Comparison of ENCODE assay signal across 8 cellular contexts in genomic region chr2:179751184-179751809, GRCh38.
DNase-seq lines count a peak whose midpoint lies in the region; ATAC-seq, FAIRE-seq and TF ChIP-seq lines count a peak whose summit lies in the region.

No MANE protein-coding gene starts in this region.

- no peaks in the 10 kb centered on the region for H3K9me3 Mint-ChIP-seq in activated T-helper 1 cell treated with anti-CD3 and anti-CD28 coated beads, Interleukin-12 subunit alpha, Interleukin-12 subunit beta, Interleukin-2, Interleukin-4 antibody, amounts not matched to agents 30 ng/mL and 10 ng/mL and 1 ng/mL, durations not matched to agents 14 hours and 24 hours and 36 hours

- ATAC-seq in mucosa of descending colon (no peak), HG02884 (IDR thresholded peaks at IDR 0.05; ENCODE audit: unreplicated experiment) (no peak), HG03135 (IDR thresholded peaks at IDR 0.05; ENCODE audit: unreplicated experiment) (no peak)

- intact Hi-C loops in mucosa of descending colon (cut with DNase I, micrococcal nuclease): no loop called here
- intact Hi-C loops in activated T-helper 1 cell treated with anti-CD3 and anti-CD28 coated beads, Interleukin-12 subunit alpha, Interleukin-12 subunit beta, Interleukin-2, Interleukin-4 antibody, amounts not matched to agents 30 ng/mL and 10 ng/mL and 1 ng/mL, durations not matched to agents 14 hours and 24 hours and 36 hours (cut with micrococcal nuclease): loop anchor here (1.0 kb wide), 4 partner anchors 329 to 955 kb away; no protein-coding TSS in a partner anchor

- DNase-seq in AG20443 (ENCODE audit: low spot score) (peak; percentile 43), GM19239 (ENCODE audit: insufficient read length, low spot score) (no peak), NCI-H2171 treated with DMSO at 0.1 percent for 48 hours (lab: John Stamatoyannopoulos, UW) (peak; percentile 63), cardiac fibroblast (ENCODE audit: low read depth in 2 of 2) (peak; percentile 57 to 61), mucosa of descending colon (no peak)
- DNase-seq in activated T-helper 1 cell treated with anti-CD3 and anti-CD28 coated beads, Interleukin-12 subunit alpha, Interleukin-12 subunit beta, Interleukin-2, Interleukin-4 antibody, amounts not matched to agents 30 ng/mL and 10 ng/mL and 1 ng/mL, durations not matched to agents 14 hours and 24 hours and 36 hours (ENCODE audit: low spot score): no peak

- TF ChIP-seq CTCF in cardiac fibroblast (IDR thresholded peaks at IDR 0.05; ENCODE audit: low read depth, low read length) (peak; percentile 48), mucosa of descending colon (IDR thresholded peaks at IDR 0.05) (peak; percentile 30)

- peaks cover 10% of the 10 kb centered on the region for H3K27me3 Mint-ChIP-seq in activated T-helper 1 cell treated with anti-CD3 and anti-CD28 coated beads, Interleukin-12 subunit alpha, Interleukin-12 subunit beta, Interleukin-2, Interleukin-4 antibody, amounts not matched to agents 30 ng/mL and 10 ng/mL and 1 ng/mL, durations not matched to agents 14 hours and 24 hours and 36 hours (ENCODE audit: insufficient read depth)

- peak; percentile 73 for FAIRE-seq in GM19239 (lab: Jason Lieb, UNC)

- no peak overlapping the region for H3K4me3 Mint-ChIP-seq in activated T-helper 1 cell treated with anti-CD3 and anti-CD28 coated beads, Interleukin-12 subunit alpha, Interleukin-12 subunit beta, Interleukin-2, Interleukin-4 antibody, amounts not matched to agents 30 ng/mL and 10 ng/mL and 1 ng/mL, durations not matched to agents 14 hours and 24 hours and 36 hours

- H3K36me3 Mint-ChIP-seq in activated T-helper 1 cell treated with anti-CD3 and anti-CD28 coated beads, Interleukin-12 subunit alpha, Interleukin-12 subunit beta, Interleukin-2, Interleukin-4 antibody, amounts not matched to agents 30 ng/mL and 10 ng/mL and 1 ng/mL, durations not matched to agents 14 hours and 24 hours and 36 hours (ENCODE audit: low read depth): no peaks in the 10 kb centered on the region

- H3K4me1 Mint-ChIP-seq in activated T-helper 1 cell treated with anti-CD3 and anti-CD28 coated beads, Interleukin-12 subunit alpha, Interleukin-12 subunit beta, Interleukin-2, Interleukin-4 antibody, amounts not matched to agents 30 ng/mL and 10 ng/mL and 1 ng/mL, durations not matched to agents 14 hours and 24 hours and 36 hours (ENCODE audit: low read depth): no peaks in the 10 kb centered on the region

- no peak overlapping the region for H3K27ac Mint-ChIP-seq in activated T-helper 1 cell treated with anti-CD3 and anti-CD28 coated beads, Interleukin-12 subunit alpha, Interleukin-12 subunit beta, Interleukin-2, Interleukin-4 antibody, amounts not matched to agents 30 ng/mL and 10 ng/mL and 1 ng/mL, durations not matched to agents 14 hours and 24 hours and 36 hours

- no peaks in the 10 kb centered on the region for H3K9me3 ChIP-seq in mucosa of descending colon

- no peaks in the 10 kb centered on the region for H3K36me3 ChIP-seq in mucosa of descending colon (ENCODE audit: low read depth)

- H3K4me3 ChIP-seq in cardiac fibroblast (replicated peaks in 1 of 2; ENCODE audit: low read depth in 2 of 2, low read length in 2 of 2): no peak overlapping the region
- no peak overlapping the region for H3K4me3 ChIP-seq in mucosa of descending colon

- no peaks in the 10 kb centered on the region for H3K4me1 ChIP-seq in mucosa of descending colon (ENCODE audit: low read depth)

Comparison
In these comparisons a context has a peak if more than half of its experiments do, and no peak if none do; other contexts are left out.
1. DNase-seq: peak in AG20443 (single experiment), NCI-H2171 treated with DMSO at 0.1 percent for 48 hours (single experiment) and cardiac fibroblast (2 of 2); none in GM19239 (single experiment), mucosa of descending colon (0 of 3) and activated T-helper 1 cell treated with anti-CD3 and anti-CD28 coated beads, Interleukin-12 subunit alpha, Interleukin-12 subunit beta, Interleukin-2, Interleukin-4 antibody, amounts not matched to agents 30 ng/mL and 10 ng/mL and 1 ng/mL, durations not matched to agents 14 hours and 24 hours and 36 hours (single experiment).